In the genomic region with DNA sequence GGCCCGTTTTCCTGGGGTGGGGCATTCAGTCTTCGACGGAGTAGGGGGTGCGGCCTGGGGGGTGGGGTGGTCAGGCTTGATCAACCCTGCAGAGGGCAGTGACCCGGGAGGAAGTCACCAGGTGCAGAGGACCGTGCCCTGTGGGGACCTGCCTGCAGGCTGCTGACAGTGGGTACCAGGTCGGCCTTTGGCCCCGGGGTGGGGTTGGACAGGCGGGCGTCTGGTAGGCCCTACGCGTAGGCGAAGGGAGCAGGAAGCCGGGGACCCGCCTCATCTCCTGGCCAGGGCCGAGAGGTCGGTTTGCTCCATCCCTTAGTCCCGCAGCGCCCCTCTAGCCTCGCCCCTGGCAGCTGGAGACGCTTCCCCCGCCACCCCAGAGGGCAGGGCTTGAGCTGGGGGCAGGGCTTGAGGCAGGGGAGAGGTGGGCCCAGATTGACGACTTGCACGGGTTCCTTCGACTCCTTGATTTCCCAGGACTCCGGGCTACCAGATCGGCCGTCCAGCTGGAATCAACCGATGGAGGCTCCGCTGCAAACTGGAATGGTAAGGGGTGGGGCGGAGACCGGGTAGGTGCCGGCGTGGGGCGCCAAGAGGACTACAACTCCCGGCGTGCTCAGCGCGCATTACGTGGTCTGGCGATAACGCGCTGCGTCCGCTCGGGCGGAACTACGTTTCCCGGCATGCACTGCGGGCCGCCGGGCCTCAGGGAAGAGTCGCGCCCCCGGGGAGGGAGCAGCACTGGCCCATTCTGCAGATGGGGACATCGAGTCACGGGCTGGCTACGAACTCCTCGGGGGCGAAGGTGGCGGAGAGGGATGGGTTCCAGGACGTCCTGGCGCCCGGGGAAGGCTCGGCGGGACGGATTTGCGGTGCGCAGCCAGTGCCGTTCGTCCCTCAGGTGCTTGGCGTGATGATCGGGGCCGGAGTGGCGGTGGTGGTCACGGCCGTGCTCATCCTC, we compare ENCODE assay signal across 8 cellular contexts. TPM values are rescaled to one million over a fixed set of nuclear protein-coding genes. Genes with fewer than 3 reads are reported as not detected.
DNase-seq lines count a peak whose midpoint lies in the region; ATAC-seq lines count a peak whose summit lies in the region.

TSS of gene PNPLA6 (plus strand) at position 683 of the 958 bp plus-strand sequence. CDS start at position 755, 72 bp downstream.

- peak; percentile 88 to 93 (median 90) for DNase-seq in CD8-positive, alpha-beta memory T cell
- peak; percentile 90 for DNase-seq in HT-29 (ENCODE audit: low spot score)
- peak; percentile 91 for DNase-seq in NK-92 treated with Interleukin-12 subunit alpha and Interleukin-12 subunit beta, amount 100 ng/mL, for 24 hours (lab: John Stamatoyannopoulos, UW)
- peak; percentile 88 to 94 (median 91) for DNase-seq in effector memory CD8-positive, alpha-beta T cell
- peak; percentile 95 for DNase-seq in mesenchymal stem cell
- peak; percentile 85 for DNase-seq in stimulated activated CD8-positive, alpha-beta memory T cell treated with anti-CD3 and anti-CD28 coated beads, Interleukin-12 subunit alpha, Interleukin-12 subunit beta, amount 100 ng/mL, for 24 hours (ENCODE audit: extremely low read depth)

- H2BK5ac ChIP-seq in mesenchymal stem cell (ENCODE audit: low read depth, low read length, poor library complexity, severe bottlenecking), result peak within 1 kb of the TSS; percentile 8

- H3K9ac ChIP-seq in mesenchymal stem cell (ENCODE audit: low read length), result peak within 1 kb of the TSS; percentile 95

- peak within 1 kb of the TSS; percentile 11 for H2BK120ac ChIP-seq in mesenchymal stem cell (ENCODE audit: low read depth, low read length)

- no peak within 1 kb of the TSS for H2AK5ac ChIP-seq in mesenchymal stem cell (ENCODE audit: low read length, severe bottlenecking)

- peaks cover 0 to under 1% of the 10 kb centered on the region in 2 donors for H3K27me3 Mint-ChIP-seq in CD8-positive, alpha-beta memory T cell
- no peaks in the 10 kb centered on the region for H3K27me3 Mint-ChIP-seq in effector memory CD8-positive, alpha-beta T cell

- no peaks in the 10 kb centered on the region for H3K9me3 ChIP-seq in CD8-positive, alpha-beta memory T cell (ENCODE audit: low read length)
- H3K9me3 ChIP-seq in mesenchymal stem cell (ENCODE audit: control insufficient read depth, low read length), result no peaks in the 10 kb centered on the region

- H3K9me3 Mint-ChIP-seq in CD8-positive, alpha-beta memory T cell, result no peaks in the 10 kb centered on the region
- no peaks in the 10 kb centered on the region for H3K9me3 Mint-ChIP-seq in effector memory CD8-positive, alpha-beta T cell

- peak within 1 kb of the TSS; percentile 94 for H2BK15ac ChIP-seq in mesenchymal stem cell (ENCODE audit: low read depth, poor library complexity, severe bottlenecking)

- H3K27ac Mint-ChIP-seq in CD8-positive, alpha-beta memory T cell, result peak within 1 kb of the TSS; percentile 89 to 96 (median 93)
- peak within 1 kb of the TSS; percentile 95 for H3K27ac Mint-ChIP-seq in effector memory CD8-positive, alpha-beta T cell

- peak within 1 kb of the TSS; percentile 97 for H3K4me3 ChIP-seq in CD8-positive, alpha-beta memory T cell (ENCODE audit: low read length)
- peak within 1 kb of the TSS; percentile 92 to 95 for H3K4me3 ChIP-seq in mesenchymal stem cell (ENCODE audit: insufficient read depth in 1 of 2, low read depth in 1 of 2, low read length in 2 of 2)

- H3K27ac ChIP-seq in CD8-positive, alpha-beta memory T cell (ENCODE audit: low read depth, low read length), result peak within 1 kb of the TSS; percentile 73
- H3K27ac ChIP-seq in mesenchymal stem cell (ENCODE audit: low read length, poor library complexity, severe bottlenecking), result peak within 1 kb of the TSS; percentile 94

- H3K4me2 ChIP-seq in mesenchymal stem cell (ENCODE audit: low read length, poor library complexity, severe bottlenecking), result peak within 1 kb of the TSS; percentile 91

- under 1% methylated on average over 68 of the region's 77 CpGs for WGBS in mesenchymal stem cell

- H3K14ac ChIP-seq in mesenchymal stem cell (ENCODE audit: low read length in 2 of 2), result peak within 1 kb of the TSS in 1 of 2 experiments; percentile 86

- H3K79me1 ChIP-seq in mesenchymal stem cell (replicated peaks; ENCODE audit: low read length, poor library complexity, severe bottlenecking), result peaks cover 33% of the 10 kb centered on the region

- CTCF ChIA-PET in CD8-positive, alpha-beta memory T cell (lab: Charles Lee), result interaction anchor here (1.3 to 5.5 kb wide), 2 partner anchors 13 to 33 kb away, joined by 3 to 35 read pairs; partner anchors contain the start of gene MCOLN1
- CTCF ChIA-PET in activated CD8-positive, alpha-beta memory T cell treated with anti-CD3 and anti-CD28 coated beads for 36 hours (lab: Charles Lee), result interaction anchor here (0.6 to 1.4 kb wide), 5 partner anchors 12 to 181 kb away, joined by 3 to 5 read pairs (median 3); partner anchors contain the start of genes MCOLN1 and TRAPPC5

- peaks cover 13% of the 10 kb centered on the region for H3K4me1 ChIP-seq in CD8-positive, alpha-beta memory T cell (ENCODE audit: insufficient read depth, low read length)
- peaks cover 20% of the 10 kb centered on the region for H3K4me1 ChIP-seq in mesenchymal stem cell (ENCODE audit: control insufficient read depth, insufficient read depth, low read depth, low read length)

- H3K27me3 ChIP-seq in CD8-positive, alpha-beta memory T cell (ENCODE audit: insufficient read depth, low read length, poor library complexity, severe bottlenecking), result no peaks in the 10 kb centered on the region
- H3K27me3 ChIP-seq in mesenchymal stem cell (ENCODE audit: control insufficient read depth in 1 of 2, insufficient read depth in 1 of 2, low read length in 2 of 2), result no peaks in the 10 kb centered on the region

- H2AFZ ChIP-seq in mesenchymal stem cell (ENCODE audit: low read depth, low read length), result peak within 1 kb of the TSS; percentile 46

- peaks cover 5% of the 10 kb centered on the region for H3K36me3 ChIP-seq in CD8-positive, alpha-beta memory T cell (ENCODE audit: insufficient read depth, low read length)
- H3K36me3 ChIP-seq in mesenchymal stem cell (ENCODE audit: control insufficient read depth in 1 of 2, insufficient read depth in 2 of 2, low read depth in 1 of 2, low read length in 2 of 2), result peaks cover 48 to 50% of the 10 kb centered on the region in 2 experiments

- H3K4ac ChIP-seq in mesenchymal stem cell (ENCODE audit: low read depth in 1 of 2, low read length in 2 of 2), result peak within 1 kb of the TSS; percentile 85 to 94

- peak within 1 kb of the TSS in 1 of 2 experiments; percentile 95 for H3K23ac ChIP-seq in mesenchymal stem cell (ENCODE audit: low read length in 2 of 2)

- peak within 1 kb of the TSS; percentile 94 to 97 (median 95) for H3K4me3 Mint-ChIP-seq in CD8-positive, alpha-beta memory T cell
- peak within 1 kb of the TSS; percentile 96 for H3K4me3 Mint-ChIP-seq in effector memory CD8-positive, alpha-beta T cell

- peak; percentile 23 for ATAC-seq in GM19468 (IDR thresholded peaks at IDR 0.05; ENCODE audit: extremely low read depth, unreplicated experiment)
- ATAC-seq in effector memory CD8-positive, alpha-beta T cell (replicated peaks), result peak; percentile 83

- H3K18ac ChIP-seq in mesenchymal stem cell (ENCODE audit: low read depth in 1 of 2, low read length in 2 of 2), result peak within 1 kb of the TSS; percentile 93 to 97

- H4K91ac ChIP-seq in mesenchymal stem cell (ENCODE audit: low read length), result peak within 1 kb of the TSS; percentile 93

- peak within 1 kb of the TSS; percentile 96 for H4K8ac ChIP-seq in mesenchymal stem cell (ENCODE audit: low read length)

- H3K36me3 Mint-ChIP-seq in CD8-positive, alpha-beta memory T cell, result peaks cover 0 to 44% (median 3%) of the 10 kb centered on the region in 3 donors
- peaks cover 19% of the 10 kb centered on the region for H3K36me3 Mint-ChIP-seq in effector memory CD8-positive, alpha-beta T cell (ENCODE audit: insufficient read depth)

- peak within 1 kb of the TSS; percentile 78 to 81 for H2BK12ac ChIP-seq in mesenchymal stem cell (ENCODE audit: low read length in 2 of 2)

- peaks cover 18 to 31% (median 20%) of the 10 kb centered on the region in 3 donors for H3K4me1 Mint-ChIP-seq in CD8-positive, alpha-beta memory T cell
- peaks cover 17 to 31% of the 10 kb centered on the region in 2 donors for H3K4me1 Mint-ChIP-seq in effector memory CD8-positive, alpha-beta T cell (ENCODE audit: low read depth in 2 of 2)

- POLR2A ChIA-PET in CD8-positive, alpha-beta memory T cell (lab: Charles Lee), result interaction anchor here (1.0 to 2.1 kb wide), 3 partner anchors 13 to 94 kb away, joined by 3 to 20 read pairs (median 4); partner anchors contain the start of genes MCOLN1, PET100 and XAB2
- POLR2A ChIA-PET in activated CD8-positive, alpha-beta memory T cell treated with anti-CD3 and anti-CD28 coated beads for 36 hours (lab: Charles Lee), result interaction anchor here (0.5 to 0.6 kb wide), 2 partner anchors 23 to 911 kb away, joined by 3 to 4 read pairs; no protein-coding TSS in a partner anchor

RNA-seq across cellular contexts. Expression of gene PNPLA6, which starts in this region (rescaled TPM):
- total RNA-seq in CD8-positive, alpha-beta memory T cell, result 100 to 1,000 TPM; 112 to 117 TPM
- 17.1 TPM for polyA plus RNA-seq in CD8-positive, alpha-beta memory T cell
- 61.3 and 74.3 TPM in 2 replicates for total RNA-seq in HT-29 (2014; rRNA removed; shearing (Covaris generic))
- total RNA-seq in activated CD8-positive, alpha-beta memory T cell treated with anti-CD3 and anti-CD28 coated beads for 36 hours, result 100 to 1,000 TPM; 114 to 115 TPM
- polyA plus RNA-seq in mesenchymal stem cell (2013, experiment 1 of 2), result 65.6 TPM
- 65.2 TPM for polyA plus RNA-seq in mesenchymal stem cell (2013, experiment 2 of 2)

Comparison
In these comparisons a context has a peak if more than half of its experiments do, and no peak if none do; other contexts are left out.
1. Peak in every context shown above with its lines: DNase-seq, ATAC-seq, H3K4me3 ChIP-seq and H3K27ac ChIP-seq.